In genomic region chr6:26342106-26342999, GRCh38 we compare ENCODE assay signal across 8 cellular contexts. TPM values are rescaled to one million over a fixed set of nuclear protein-coding genes. Genes with fewer than 3 reads are reported as not detected.
A peak's percentile ranks its signal among the peaks of the same experiment; 100 is the strongest.
DNase-seq lines count a peak whose midpoint lies in the region; ATAC-seq and TF ChIP-seq lines count a peak whose summit lies in the region.

No MANE protein-coding gene starts in this region.

- no peak for DNase-seq in CD8-positive, alpha-beta T cell
- DNase-seq in NCI-H1105 treated with DMSO at 0.1 percent for 48 hours (lab: John Stamatoyannopoulos, UW) (peak; percentile 57), G401 (ENCODE audit: low spot score) (no peak)

- ATAC-seq in CD8-positive, alpha-beta T cell: peak; percentile 18
- ATAC-seq in GM21528 (IDR thresholded peaks at IDR 0.05; ENCODE audit: low FRiP score, unreplicated experiment) (peak; percentile 52), GM19397 (IDR thresholded peaks at IDR 0.05; ENCODE audit: unreplicated experiment) (no peak), GM18519 (IDR thresholded peaks at IDR 0.05; ENCODE audit: low FRiP score, unreplicated experiment) (no peak)

- peak overlapping the region; percentile 33 for H3K4me3 ChIP-seq in CD8-positive, alpha-beta T cell (ENCODE audit: low read depth, low read length)
- H3K4me3 ChIP-seq in duodenal mucosa (ENCODE audit: low read depth in 1 of 2, low read length in 2 of 2) (peak overlapping the region; percentile 46 to 59), skeletal muscle satellite cell (ENCODE audit: low read length) (peak overlapping the region; percentile 44)

- POLR2A ChIA-PET in CD8-positive, alpha-beta T cell (lab: Charles Lee): interaction anchor here (0.9 to 1.8 kb wide), 7 partner anchors 10 to 253 kb away, joined by 3 to 8 read pairs (median 4); no protein-coding TSS in a partner anchor

- H3K4me2 ChIP-seq in skeletal muscle satellite cell (ENCODE audit: low read length): peak overlapping the region; percentile 61

- peaks cover 6% of the 10 kb centered on the region for H3K4me1 Mint-ChIP-seq in CD8-positive, alpha-beta T cell (ENCODE audit: low read depth)

- no peaks in the 10 kb centered on the region for H3K9me3 ChIP-seq in CD8-positive, alpha-beta T cell (ENCODE audit: low read length)
- H3K9me3 ChIP-seq in duodenal mucosa (ENCODE audit: control insufficient read depth in 1 of 2, low read length in 2 of 2) (no peaks in the 10 kb centered on the region), skeletal muscle satellite cell (replicated peaks; ENCODE audit: low read length) (no peaks in the 10 kb centered on the region)

- CTCF ChIA-PET in CD8-positive, alpha-beta T cell (lab: Charles Lee): interaction anchor here (0.6 to 6.0 kb wide), 48 partner anchors 8 to 737 kb away, joined by 3 to 85 read pairs (median 6); partner anchors contain the start of genes ABT1 and HMGN4

- no peak for TF ChIP-seq CTCF in CD8-positive, alpha-beta T cell (IDR thresholded peaks at IDR 0.05)

- H3K27me3 Mint-ChIP-seq in CD8-positive, alpha-beta T cell (ENCODE audit: low read depth): peaks cover 2% of the 10 kb centered on the region

- no peaks in the 10 kb centered on the region for H3K27me3 ChIP-seq in CD8-positive, alpha-beta T cell (ENCODE audit: insufficient read depth, low read length)
- H3K27me3 ChIP-seq in duodenal mucosa (ENCODE audit: control insufficient read depth in 1 of 2, insufficient read depth in 2 of 2, low read length in 2 of 2) (peaks cover 0 to 8% of the 10 kb centered on the region in 2 donors), skeletal muscle satellite cell (ENCODE audit: control insufficient read depth, insufficient read depth, low read length) (no peaks in the 10 kb centered on the region)

- no peak overlapping the region for H3K27ac ChIP-seq in CD8-positive, alpha-beta T cell (ENCODE audit: low read depth, low read length)
- no peak overlapping the region for H3K27ac ChIP-seq in duodenal mucosa (ENCODE audit: low read depth, low read length)

- H3K4me1 ChIP-seq in CD8-positive, alpha-beta T cell (ENCODE audit: insufficient read depth, low read length): peaks cover 4% of the 10 kb centered on the region
- H3K4me1 ChIP-seq in duodenal mucosa (ENCODE audit: control insufficient read depth in 1 of 2, insufficient read depth in 2 of 2, low read length in 2 of 2): peaks cover 3 to 4% of the 10 kb centered on the region in 2 donors
- H3K4me1 ChIP-seq in skeletal muscle satellite cell (ENCODE audit: control insufficient read depth, insufficient read depth, low read length): peaks cover 7% of the 10 kb centered on the region

- H3K27ac Mint-ChIP-seq in CD8-positive, alpha-beta T cell: peak overlapping the region; percentile 71

- intact Hi-C loops in CD8-positive, alpha-beta T cell (cut with DNase I, micrococcal nuclease): loop anchor here (5.0 to 10.0 kb wide), 3 partner anchors 62 to 735 kb away; partner anchors contain the start of gene BTN3A1 (in 1 of the 2)

- peak overlapping the region; percentile 76 for H3K4me3 Mint-ChIP-seq in CD8-positive, alpha-beta T cell

- H3K9me3 Mint-ChIP-seq in CD8-positive, alpha-beta T cell: no peaks in the 10 kb centered on the region

- in situ Hi-C loops in G401 (cut with HindIII; ENCODE audit: low sequenced_read_pairs): no loop called here

- H3K9ac ChIP-seq in duodenal mucosa (ENCODE audit: low read depth in 1 of 2, low read length in 2 of 2) (peak overlapping the region in 1 of 2 donors; percentile 30), skeletal muscle satellite cell (ENCODE audit: low read depth, low read length) (peak overlapping the region; percentile 9)

- no peaks in the 10 kb centered on the region for H3K36me3 ChIP-seq in CD8-positive, alpha-beta T cell (ENCODE audit: insufficient read depth, low read length)
- H3K36me3 ChIP-seq in duodenal mucosa (ENCODE audit: control insufficient read depth in 1 of 2, insufficient read depth in 2 of 2, low read length in 2 of 2): no peaks in the 10 kb centered on the region
- no peaks in the 10 kb centered on the region for H3K36me3 ChIP-seq in skeletal muscle satellite cell (ENCODE audit: insufficient read depth, low read length)

- H3K36me3 Mint-ChIP-seq in CD8-positive, alpha-beta T cell: no peaks in the 10 kb centered on the region

RNA-seq across cellular contexts. Expression of gene BTN3A2, which starts 22.6 kb away (rescaled TPM):
- 10 to 100 TPM; 38.4 to 43.6 TPM for total RNA-seq in CD8-positive, alpha-beta T cell
- 14.2 and 14.4 TPM in 2 replicates for total RNA-seq in skeletal muscle satellite cell (2012; rRNA removed)
- total RNA-seq in G401 (2014; rRNA removed; shearing (Covaris generic)): 1.2 and 3.0 TPM in 2 replicates

RNA-seq across cellular contexts. Expression of gene BTN2A2, which starts 40.6 kb away (rescaled TPM):
- 10 to 100 TPM; 14.1 to 15.5 TPM for total RNA-seq in CD8-positive, alpha-beta T cell
- total RNA-seq in skeletal muscle satellite cell (2012; rRNA removed): 4.6 and 5.7 TPM in 2 replicates
- total RNA-seq in G401 (2014; rRNA removed; shearing (Covaris generic)): 8.2 and 11.3 TPM in 2 replicates

RNA-seq across cellular contexts. Expression of gene BTN3A1, which starts 59.7 kb away (rescaled TPM):
- 100 to 1,000 TPM in 1 of 2 experiments, 10 to 100 TPM in 1; 97.0 to 104 TPM for total RNA-seq in CD8-positive, alpha-beta T cell
- 7.2 and 10.6 TPM in 2 replicates for total RNA-seq in skeletal muscle satellite cell (2012; rRNA removed)
- total RNA-seq in G401 (2014; rRNA removed; shearing (Covaris generic)): 1.4 and 2.2 TPM in 2 replicates

Comparison
In these comparisons a context has a peak if more than half of its experiments do, and no peak if none do; other contexts are left out.
1. ATAC-seq: peak in CD8-positive, alpha-beta T cell (single experiment) and GM21528 (single experiment); none in GM19397 (single experiment) and GM18519 (single experiment).
2. RNA of gene BTN3A1, which starts 59.7 kb away (total RNA-seq): 97.0 to 104 TPM in CD8-positive, alpha-beta T cell; 1.4 to 2.2 TPM in G401; every median in the first group is over 10 times any median in the second.
3. Peak in every context shown above with its lines, with median percentiles within 50 percentile points of each other: H3K4me3 ChIP-seq.